ENCODE assay signal across 15 cellular contexts in the genomic region with DNA sequence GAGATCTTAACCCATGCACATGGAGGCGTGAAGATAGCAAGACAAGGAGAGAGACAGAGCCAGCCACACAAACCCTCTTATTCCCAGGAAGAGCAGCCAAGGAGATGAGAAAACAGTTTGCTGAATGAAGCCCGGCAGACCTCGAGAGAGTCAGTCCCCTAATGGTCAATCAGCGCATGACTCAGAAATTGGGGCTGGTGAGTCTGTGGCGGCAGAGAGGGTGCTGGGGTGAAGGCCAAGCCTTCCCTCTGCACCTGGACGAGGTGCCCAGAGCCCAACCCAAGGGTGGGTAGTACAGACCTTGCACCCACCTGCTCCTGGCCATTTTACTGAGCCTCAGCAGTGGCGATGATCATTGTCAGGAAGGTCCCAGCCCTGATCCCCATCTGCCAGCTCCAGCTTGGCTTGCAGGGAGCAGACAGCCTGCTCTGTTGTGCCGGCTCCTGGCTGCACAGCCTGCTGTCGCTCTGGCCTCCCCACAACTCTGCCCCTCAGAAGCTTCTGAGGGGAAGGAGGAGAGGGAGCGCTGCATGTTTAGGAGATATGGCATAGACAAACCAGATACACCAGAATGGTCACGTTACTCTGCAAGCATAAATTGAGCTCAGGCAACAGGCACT.
DNase-seq lines count a peak whose midpoint lies in the region; ATAC-seq, FAIRE-seq and TF ChIP-seq lines count a peak whose summit lies in the region.
"Had no signal": no experiment of that assay in that cellular context is flagged by ENCODE, and none has a peak within 500 bp of the region (broad histone marks: within the 10 kb centered on the region; RNA-seq: fewer than 3 reads in every experiment).

No MANE protein-coding gene starts in this region.

- peak in 2 of 3 experiments; percentile 16 to 23; a peak in 1 of 6 replicates for TF ChIP-seq CTCF in K562 (IDR thresholded peaks at IDR 0.05 in 2 of 3, conservative IDR thresholded peaks at IDR 0.05 in 1 of 3; ENCODE audit: insufficient read depth in 2 of 3, low read depth in 1 of 3, low read length in 3 of 3)

- H3K27ac ChIP-seq in GM23248, result no peak overlapping the region
- no peak overlapping the region for H3K27ac ChIP-seq in K562 (ENCODE audit: extremely low read depth, low read depth, low read length)
- H3K27ac ChIP-seq in neuronal stem cell (replicated peaks; ENCODE audit: low read length), result no peak overlapping the region
- H3K27ac ChIP-seq: left ventricle myocardium inferior, pancreas, SK-N-MC, tibial nerve had no signal

- peak overlapping the region; percentile 13 for H2AK5ac ChIP-seq in neuronal stem cell (ENCODE audit: low read depth, low read length)

- peak overlapping the region; percentile 35 for H2BK15ac ChIP-seq in neuronal stem cell (ENCODE audit: low read length)

- FAIRE-seq in K562 (lab: Jason Lieb, UNC), result peak; percentile 65
- FAIRE-seq: frontal cortex, pancreas had no signal

- CTCF ChIA-PET in K562 (lab: Yijun Ruan, JAX; ENCODE audit: low intra/inter-chr PET ratio), result no interaction called here

- no peaks in the 10 kb centered on the region for H3K9me1 ChIP-seq in K562 (ENCODE audit: control insufficient read depth, insufficient read depth, low read length)

- TF ChIP-seq RAD21 in K562 (CRISPR knock-in tag; conservative IDR thresholded peaks at IDR 0.05 in 1 of 2, IDR thresholded peaks at IDR 0.05 in 1 of 2), result no peak

- H4K20me1 ChIP-seq in GM23248 (ENCODE audit: insufficient read depth) (no peaks in the 10 kb centered on the region), K562 (replicated peaks; ENCODE audit: control insufficient read depth, insufficient read depth, low read length) (no peaks in the 10 kb centered on the region)

- intact Hi-C loops in K562 (cut with micrococcal nuclease), result no loop called here

- no TSS peak for BruUV-seq in K562 (replicated peaks; lab: Mats Ljungman, UMichigan)

- no peak overlapping the region for H2BK120ac ChIP-seq in neuronal stem cell (ENCODE audit: low read depth, low read length)

- in situ Hi-C loops in GM23248 (cut with MboI), result no loop called here
- in situ Hi-C loops in K562 (cut with MboI), result no loop called here

- H3K27me3 ChIP-seq in GM23248 (replicated peaks; ENCODE audit: insufficient read depth) (no peaks in the 10 kb centered on the region), K562 (ENCODE audit: control insufficient read depth in 2 of 2, insufficient read depth in 2 of 2, low read length in 2 of 2) (peaks cover 7 to 39% of the 10 kb centered on the region in 2 experiments; a peak in 4 of 5 replicates), neuronal stem cell (ENCODE audit: control insufficient read depth in 3 of 3, insufficient read depth in 3 of 3, low read depth in 1 of 3, low read length in 3 of 3) (peaks cover 0 to 21% (median 0%) of the 10 kb centered on the region in 3 experiments)
- H3K27me3 ChIP-seq: pancreas, tibial nerve had no signal

- H2BK5ac ChIP-seq in neuronal stem cell (ENCODE audit: low read length), result peak overlapping the region; percentile 26

- H3K36me3 ChIP-seq in GM23248 (ENCODE audit: low read depth), result no peaks in the 10 kb centered on the region
- H3K36me3 ChIP-seq in K562 (ENCODE audit: control insufficient read depth, insufficient read depth, low read length), result no peaks in the 10 kb centered on the region
- H3K36me3 ChIP-seq in neuronal stem cell (replicated peaks in 1 of 2; ENCODE audit: control insufficient read depth in 2 of 2, insufficient read depth in 2 of 2, low read length in 2 of 2), result no peaks in the 10 kb centered on the region
- H3K36me3 ChIP-seq: left ventricle myocardium inferior, pancreas, tibial nerve had no signal

- H3K79me2 ChIP-seq in GM23248 (ENCODE audit: insufficient read depth) (no peaks in the 10 kb centered on the region), K562 (ENCODE audit: control insufficient read depth, insufficient read depth, low read length) (no peaks in the 10 kb centered on the region)

- H3K4me1 ChIP-seq in GM23248 (ENCODE audit: insufficient read depth) (no peaks in the 10 kb centered on the region), K562 (replicated peaks in 1 of 2; ENCODE audit: control insufficient read depth in 2 of 2, insufficient read depth in 2 of 2, low read length in 2 of 2) (no peaks in the 10 kb centered on the region), neuronal stem cell (ENCODE audit: control insufficient read depth in 2 of 2, insufficient read depth in 1 of 2, low read depth in 1 of 2, low read length in 2 of 2) (peaks cover 15 to 31% of the 10 kb centered on the region in 2 donors)
- H3K4me1 ChIP-seq: left ventricle myocardium inferior, pancreas had no signal

- no peak overlapping the region for H3K4me2 ChIP-seq in GM23248 (ENCODE audit: unreplicated experiment)
- H3K4me2 ChIP-seq in K562 (ENCODE audit: insufficient read depth, low read length), result no peak overlapping the region
- no peak overlapping the region for H3K4me2 ChIP-seq in neuronal stem cell (ENCODE audit: insufficient read depth, low read length, poor library complexity, severe bottlenecking)

- peak overlapping the region; percentile 76 for H2BK12ac ChIP-seq in neuronal stem cell (ENCODE audit: low read length)

- no peak overlapping the region for H4K8ac ChIP-seq in neuronal stem cell (ENCODE audit: low read depth, low read length)

- no peak overlapping the region for H3K4ac ChIP-seq in neuronal stem cell (ENCODE audit: low read length)

- H3K4me3 ChIP-seq in GM23248 (no peak overlapping the region), K562 (no peak overlapping the region), neuronal stem cell (ENCODE audit: low read length in 2 of 2) (no peak overlapping the region)
- H3K4me3 ChIP-seq: left ventricle myocardium inferior, pancreas, SK-N-MC, tibial nerve had no signal

- no peak overlapping the region for H2AFZ ChIP-seq in GM23248
- H2AFZ ChIP-seq in K562 (ENCODE audit: low read depth, low read length), result no peak overlapping the region
- no peak overlapping the region for H2AFZ ChIP-seq in neuronal stem cell (ENCODE audit: low read length)

- no peaks in the 10 kb centered on the region for H3K9me2 ChIP-seq in GM23248 (ENCODE audit: insufficient read depth)

- ATAC-seq in K562, result peak; percentile 61
- ATAC-seq in activated CD4-positive, CD25-positive, alpha-beta regulatory T cell treated with anti-CD3 and anti-CD28 coated beads, Interleukin-2, amount 50 U/mL, for 24 hours, result no peak
- no peak for ATAC-seq in HG03159 (IDR thresholded peaks at IDR 0.05; ENCODE audit: unreplicated experiment)
- ATAC-seq: pancreas; stimulated activated memory B cell treated with anti-CD40 and anti-IgM and Interleukin-4, amounts not matched to agents 10 μg/mL and 1 μg/mL and 100 μg/mL, for 72 hours had no signal

- POLR2A ChIA-PET in K562 (lab: Yijun Ruan, JAX), result interaction anchor here (0.6 to 1.1 kb wide), 2 partner anchors 10 to 12 kb away, joined by 4 read pairs; no protein-coding TSS in a partner anchor

- H3K23ac ChIP-seq in neuronal stem cell (ENCODE audit: low read depth, low read length, poor library complexity), result no peak overlapping the region

- WGBS in GM23248 (ENCODE audit: low coverage in 1 of 2, low lambda C conversion rate in 2 of 2, missing lambda C conversion rate in 2 of 2), 2 experiments, result 74 to 79% methylated on average over 11 of the region's 11 CpGs
- 7% methylated on average over 11 of the region's 11 CpGs for WGBS in K562 (ENCODE audit: insufficient coverage, low coverage, missing lambda C conversion rate)
- WGBS in neuronal stem cell (ENCODE audit: extremely low coverage in 2 of 2, insufficient read length in 2 of 2, insufficient replicate concordance in 1 of 2), 2 donors, result no CpG with 5 or more reads among the region's 11 CpGs

- no peak overlapping the region for H4K91ac ChIP-seq in neuronal stem cell (ENCODE audit: low read depth, low read length, poor library complexity)

- no peaks in the 10 kb centered on the region for H3K9me3 ChIP-seq in GM23248 (ENCODE audit: low read depth)
- no peaks in the 10 kb centered on the region for H3K9me3 ChIP-seq in K562 (replicated peaks; ENCODE audit: control insufficient read depth, insufficient read depth, low read depth, low read length)
- H3K9me3 ChIP-seq in neuronal stem cell (replicated peaks in 1 of 2; ENCODE audit: control insufficient read depth in 2 of 2, insufficient read depth in 1 of 2, low read depth in 1 of 2, low read length in 2 of 2), result no peaks in the 10 kb centered on the region
- H3K9me3 ChIP-seq: left ventricle myocardium inferior, pancreas, tibial nerve had no signal

- no peaks in the 10 kb centered on the region for H3K79me1 ChIP-seq in neuronal stem cell (ENCODE audit: low read depth, low read length)

- no peak overlapping the region for H3K9ac ChIP-seq in GM23248
- H3K9ac ChIP-seq in K562 (ENCODE audit: insufficient read depth in 1 of 2, low read depth in 2 of 2, low read length in 2 of 2), result no peak overlapping the region
- no peak overlapping the region for H3K9ac ChIP-seq in neuronal stem cell (ENCODE audit: low read depth, low read length, poor library complexity)

- peak; percentile 29 for DNase-seq in GM23248
- DNase-seq in NCI-H1694 (lab: John Stamatoyannopoulos, UW), result peak; percentile 44
- DNase-seq in K562 (ENCODE audit: extremely low read depth in 1 of 4, low spot score in 3 of 4), result no peak
- no peak for DNase-seq in neuronal stem cell (ENCODE audit: low spot score)
- DNase-seq in activated CD4-positive, alpha-beta T cell treated with anti-CD3 and anti-CD28 coated beads for 4 hours, result no peak
- DNase-seq in superior temporal gyrus (ENCODE audit: extremely low spot score), result no peak
- DNase-seq: activated CD4-positive, alpha-beta T cell treated with anti-CD3 and anti-CD28 coated beads, Interleukin-2, amount 50 U/mL, for 1 hour; left ventricle myocardium inferior; pancreas had no signal

- no peak for TF ChIP-seq EP300 in K562 (IDR thresholded peaks at IDR 0.05; ENCODE audit: low read length)

- no peaks in the 10 kb centered on the region for H3F3A ChIP-seq in GM23248 (ENCODE audit: insufficient read depth)

- peak overlapping the region; percentile 44 for H3K18ac ChIP-seq in neuronal stem cell (ENCODE audit: low read length)

- TF ChIP-seq POLR2A in K562 (conservative IDR thresholded peaks at IDR 0.05), result no peak

- H3K14ac ChIP-seq in neuronal stem cell (ENCODE audit: low read length), result no peak overlapping the region

TF ChIP-seq in K562, 482 proteins besides CTCF, POLR2A, EP300 and RAD21:
- TF ChIP-seq C11orf30 (IDR thresholded peaks at IDR 0.05; ENCODE audit: low read depth), result no peak
- 0 out of 2 replicates have a peak, but pooled peaks have one; percentile 28 for TF ChIP-seq MCM3 (IDR thresholded peaks at IDR 0.05)

Comparison
In these comparisons a context has a peak if more than half of its experiments do, and no peak if none do; other contexts are left out.
1. DNase-seq: peak in GM23248 (single experiment) and NCI-H1694 (single experiment); none in K562 (0 of 4), neuronal stem cell (single experiment), activated CD4-positive, alpha-beta T cell treated with anti-CD3 and anti-CD28 coated beads for 4 hours (0 of 2) and superior temporal gyrus (single experiment).